1 cellular context compared by ENCODE assay signal in genomic region chr11:123474994-123475393, GRCh38.
TF ChIP-seq lines count a peak whose summit lies in the region.

No MANE protein-coding gene starts in this region.

TF ChIP-seq in GM23338, 12 proteins besides CTCF, POLR2A, EP300 and RAD21 (continued from another document):
- TF ChIP-seq REST (IDR thresholded peaks at IDR 0.05; ENCODE audit: unreplicated experiment) (no peak), EZH2phosphoT487 (IDR thresholded peaks at IDR 0.05; ENCODE audit: unreplicated experiment) (no peak), POLR2AphosphoS5 (IDR thresholded peaks at IDR 0.05; ENCODE audit: low read depth) (no peak), ETS1 (IDR thresholded peaks at IDR 0.05) (no peak), STAT1 (IDR thresholded peaks at IDR 0.05; ENCODE audit: unreplicated experiment) (no peak)
